8 cellular contexts compared by ENCODE assay signal in the genomic region with DNA sequence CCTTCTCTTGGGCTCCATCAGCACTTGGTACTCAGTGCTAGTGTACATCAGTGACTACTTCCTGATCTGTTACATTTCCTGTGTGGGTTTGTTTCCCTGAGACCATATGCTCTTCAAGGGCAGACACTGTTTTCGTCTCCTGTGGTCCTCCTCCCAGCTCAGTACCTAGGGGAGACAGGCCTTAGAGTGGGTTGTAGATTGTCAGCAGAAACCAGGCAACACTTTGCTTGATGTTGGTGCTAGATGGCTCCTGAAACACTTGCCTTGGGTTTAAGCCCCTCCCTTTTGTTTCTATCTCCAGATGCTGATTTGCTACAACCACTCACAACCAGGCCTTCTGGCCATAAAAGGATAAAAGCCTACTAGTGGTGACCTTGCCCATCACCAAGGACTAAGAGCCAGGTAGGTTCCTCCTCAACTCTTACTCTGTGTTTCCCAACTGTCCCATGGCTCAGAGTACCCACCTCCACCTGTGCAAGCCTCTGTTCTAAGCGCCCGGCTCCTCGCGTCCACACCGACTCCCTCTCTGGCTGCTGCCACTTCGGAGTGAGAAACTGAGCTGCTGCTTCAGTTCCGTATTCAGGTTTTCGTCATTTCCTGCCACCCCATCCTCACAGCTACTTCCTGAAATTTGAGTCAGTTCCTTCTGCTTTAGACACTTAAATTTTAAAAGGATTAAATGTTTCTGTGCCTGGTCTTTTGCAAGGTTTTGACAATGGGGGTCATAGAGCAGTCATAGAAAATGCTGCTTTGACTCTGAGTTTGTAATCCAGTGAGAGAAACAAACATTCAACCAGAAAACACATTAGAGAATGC. TPM values are rescaled to one million over a fixed set of nuclear protein-coding genes. Genes with fewer than 3 reads are reported as not detected.
DNase-seq lines count a peak whose midpoint lies in the region; ATAC-seq and TF ChIP-seq lines count a peak whose summit lies in the region.

A gene with protein sequence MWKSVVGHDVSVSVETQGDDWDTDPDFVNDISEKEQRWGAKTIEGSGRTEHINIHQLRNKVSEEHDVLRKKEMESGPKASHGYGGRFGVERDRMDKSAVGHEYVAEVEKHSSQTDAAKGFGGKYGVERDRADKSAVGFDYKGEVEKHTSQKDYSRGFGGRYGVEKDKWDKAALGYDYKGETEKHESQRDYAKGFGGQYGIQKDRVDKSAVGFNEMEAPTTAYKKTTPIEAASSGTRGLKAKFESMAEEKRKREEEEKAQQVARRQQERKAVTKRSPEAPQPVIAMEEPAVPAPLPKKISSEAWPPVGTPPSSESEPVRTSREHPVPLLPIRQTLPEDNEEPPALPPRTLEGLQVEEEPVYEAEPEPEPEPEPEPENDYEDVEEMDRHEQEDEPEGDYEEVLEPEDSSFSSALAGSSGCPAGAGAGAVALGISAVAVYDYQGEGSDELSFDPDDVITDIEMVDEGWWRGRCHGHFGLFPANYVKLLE (minus strand): TSS at position 548 of the 816 bp plus-strand sequence. CDS start 2,556 bp downstream, outside the sequence.

- H3K4me2 ChIP-seq in osteoblast (ENCODE audit: insufficient read depth, low read length): peak within 1 kb of the TSS; percentile 44

- H3K4me1 Mint-ChIP-seq in activated CD4-positive, alpha-beta T cell treated with anti-CD3 and anti-CD28 coated beads, Interleukin-2, amount 10 ng/mL, durations not matched to agents 7 days and 5 days: peaks cover 52% of the 10 kb centered on the region

- peaks cover 4% of the 10 kb centered on the region for H3K9me3 Mint-ChIP-seq in activated CD4-positive, alpha-beta T cell treated with anti-CD3 and anti-CD28 coated beads, Interleukin-2, amount 10 ng/mL, durations not matched to agents 7 days and 5 days

- CTCF ChIA-PET in activated CD4-positive, alpha-beta T cell treated with anti-CD3 and anti-CD28 coated beads, Interleukin-2, amount 10 ng/mL, durations not matched to agents 7 days and 5 days (lab: Charles Lee): interaction anchor here (0.6 to 2.3 kb wide), 12 partner anchors 9 to 118 kb away, joined by 3 to 10 read pairs (median 3); no protein-coding TSS in a partner anchor

- POLR2A ChIA-PET in activated CD4-positive, alpha-beta T cell treated with anti-CD3 and anti-CD28 coated beads, Interleukin-2, amount 10 ng/mL, durations not matched to agents 7 days and 5 days (lab: Charles Lee): interaction anchor here (0.6 to 1.0 kb wide), 4 partner anchors 30 to 857 kb away, joined by 3 to 5 read pairs (median 3); a partner anchor contains a TSS

- peaks cover 38% of the 10 kb centered on the region for H3K4me1 ChIP-seq in effector memory CD4-positive, alpha-beta T cell (ENCODE audit: control insufficient read depth, insufficient read depth, low read length, poor library complexity, severe bottlenecking)
- no peaks in the 10 kb centered on the region for H3K4me1 ChIP-seq in osteoblast (ENCODE audit: insufficient read depth, low read length)
- H3K4me1 ChIP-seq in tibial artery: no peaks in the 10 kb centered on the region

- peaks cover 42% of the 10 kb centered on the region for H3K36me3 ChIP-seq in effector memory CD4-positive, alpha-beta T cell (ENCODE audit: control insufficient read depth, insufficient read depth, low read length)
- H3K36me3 ChIP-seq in osteoblast (ENCODE audit: insufficient read depth, low read length) (peaks cover 28% of the 10 kb centered on the region), tibial artery (peaks cover 21 to 34% (median 23%) of the 10 kb centered on the region in 3 donors), H7 (replicated peaks; ENCODE audit: control insufficient read depth, insufficient read depth, low read length) (no peaks in the 10 kb centered on the region; the same call in none of the 2 replicates)

- no peaks in the 10 kb centered on the region for H3K27me3 ChIP-seq in effector memory CD4-positive, alpha-beta T cell (replicated peaks; ENCODE audit: control insufficient read depth, insufficient read depth, low read length, poor library complexity, severe bottlenecking)
- H3K27me3 ChIP-seq in osteoblast (ENCODE audit: insufficient read depth, low read length): no peaks in the 10 kb centered on the region
- no peaks in the 10 kb centered on the region for H3K27me3 ChIP-seq in tibial artery
- H3K27me3 ChIP-seq in H7 (ENCODE audit: control insufficient read depth, insufficient read depth, low read length): no peaks in the 10 kb centered on the region

- intact Hi-C loops in tibial artery (cut with DNase I; ENCODE audit: low total_unique reads): no loop called here

- H3K79me2 ChIP-seq in osteoblast (ENCODE audit: insufficient read depth, low read length): no peaks in the 10 kb centered on the region

- H3K4me3 Mint-ChIP-seq in activated CD4-positive, alpha-beta T cell treated with anti-CD3 and anti-CD28 coated beads, Interleukin-2, amount 10 ng/mL, durations not matched to agents 7 days and 5 days: peak within 1 kb of the TSS; percentile 86

- DNase-seq in Ammon's horn (ENCODE audit: low spot score) (peak; percentile 71), osteoblast (ENCODE audit: insufficient read length, low spot score, missing footprints) (no peak), tibial artery (peak in 1 of 2 donors; percentile 47), H7 (no peak)
- peak; percentile 84 for DNase-seq in activated CD4-positive, alpha-beta T cell treated with anti-CD3 and anti-CD28 coated beads, Interleukin-2, amount 10 ng/mL, durations not matched to agents 7 days and 5 days
- peak; percentile 48 to 66 (median 63) for DNase-seq in effector memory CD4-positive, alpha-beta T cell

- H3K9me3 ChIP-seq in effector memory CD4-positive, alpha-beta T cell (ENCODE audit: control insufficient read depth, low read length): no peaks in the 10 kb centered on the region
- H3K9me3 ChIP-seq in osteoblast (ENCODE audit: low read depth, low read length): no peaks in the 10 kb centered on the region
- no peaks in the 10 kb centered on the region for H3K9me3 ChIP-seq in tibial artery

- H3K27ac Mint-ChIP-seq in activated CD4-positive, alpha-beta T cell treated with anti-CD3 and anti-CD28 coated beads, Interleukin-2, amount 10 ng/mL, durations not matched to agents 7 days and 5 days: peak within 1 kb of the TSS; percentile 99

- TF ChIP-seq CTCF in osteoblast (IDR thresholded peaks at IDR 0.05; ENCODE audit: extremely low read depth, low read depth, low read length): no peak
- no peak for TF ChIP-seq CTCF in tibial artery (IDR thresholded peaks at IDR 0.05)

- H3K27me3 Mint-ChIP-seq in activated CD4-positive, alpha-beta T cell treated with anti-CD3 and anti-CD28 coated beads, Interleukin-2, amount 10 ng/mL, durations not matched to agents 7 days and 5 days: no peaks in the 10 kb centered on the region

- ATAC-seq in GM19452 (IDR thresholded peaks at IDR 0.05; ENCODE audit: unreplicated experiment) (peak; percentile 83), HG03565 (IDR thresholded peaks at IDR 0.05; ENCODE audit: unreplicated experiment) (peak; percentile 68)

- peak within 1 kb of the TSS; percentile 50 for H3K4me3 ChIP-seq in effector memory CD4-positive, alpha-beta T cell (ENCODE audit: insufficient read depth, low read depth, low read length, poor library complexity, severe bottlenecking)
- H3K4me3 ChIP-seq in osteoblast (ENCODE audit: insufficient read depth, low read length) (peak within 1 kb of the TSS; percentile 41), tibial artery (peak within 1 kb of the TSS; percentile 27 to 36), H7 (ENCODE audit: insufficient read depth, low read depth, low read length) (no peak within 1 kb of the TSS)

- peak within 1 kb of the TSS; percentile 88 for H3K27ac ChIP-seq in effector memory CD4-positive, alpha-beta T cell (ENCODE audit: insufficient read depth, low read length, poor library complexity, severe bottlenecking)
- H3K27ac ChIP-seq in osteoblast (ENCODE audit: low read depth, low read length) (no peak within 1 kb of the TSS), tibial artery (peak within 1 kb of the TSS; percentile 19 to 32)

- peaks cover 80% of the 10 kb centered on the region for H3K36me3 Mint-ChIP-seq in activated CD4-positive, alpha-beta T cell treated with anti-CD3 and anti-CD28 coated beads, Interleukin-2, amount 10 ng/mL, durations not matched to agents 7 days and 5 days (ENCODE audit: low read depth)

- H2AFZ ChIP-seq in osteoblast (ENCODE audit: low read length): peak within 1 kb of the TSS; percentile 31

- H4K20me1 ChIP-seq in osteoblast (ENCODE audit: insufficient read depth, low read length): no peaks in the 10 kb centered on the region

RNA-seq across cellular contexts. Expression of the gene that starts here (rescaled TPM):
- total RNA-seq in activated CD4-positive, alpha-beta T cell treated with anti-CD3 and anti-CD28 coated beads, Interleukin-2, amount 10 ng/mL, durations not matched to agents 7 days and 5 days: 100 to 1,000 TPM; 339 to 350 TPM
- 2.9 and 4.1 TPM in 2 replicates for total RNA-seq in osteoblast
- total RNA-seq in H7 (2014; rRNA removed; shearing (Covaris generic)): 0.48 and 0.74 TPM in 2 replicates

Comparison
In these comparisons a context has a peak if more than half of its experiments do, and no peak if none do; other contexts are left out.
1. RNA of the gene that starts here (total RNA-seq): 339 to 350 TPM in activated CD4-positive, alpha-beta T cell treated with anti-CD3 and anti-CD28 coated beads, Interleukin-2, amount 10 ng/mL, durations not matched to agents 7 days and 5 days; 2.9 to 4.1 TPM in osteoblast and 0.48 to 0.74 TPM in H7; every median in the first group is over 10 times any median in the second.
2. DNase-seq: peak in Ammon's horn (single experiment), activated CD4-positive, alpha-beta T cell treated with anti-CD3 and anti-CD28 coated beads, Interleukin-2, amount 10 ng/mL, durations not matched to agents 7 days and 5 days (single experiment) and effector memory CD4-positive, alpha-beta T cell (3 of 3); none in osteoblast (single experiment) and H7 (single experiment).